27 cellular contexts compared by ENCODE assay signal in the genomic region with DNA sequence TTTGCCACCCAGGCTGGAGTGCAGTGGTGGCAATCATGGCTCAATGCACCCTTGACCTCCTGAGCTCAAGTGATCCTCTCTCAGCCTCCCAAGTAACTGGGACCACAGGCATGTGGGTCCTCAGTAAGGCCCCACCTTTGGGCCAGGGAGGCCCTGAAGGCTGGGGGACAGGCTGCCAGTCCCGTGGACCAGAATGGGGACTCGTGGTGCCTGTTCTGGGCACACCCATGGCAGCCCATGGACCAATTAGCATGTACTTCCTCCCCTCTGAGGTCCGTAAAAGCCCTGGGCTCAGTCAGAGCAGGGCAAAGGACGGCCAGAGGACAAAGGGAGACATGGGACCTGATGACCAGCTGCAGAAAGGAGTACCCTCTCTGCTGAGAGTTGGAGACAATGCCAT.
"Had no signal": no experiment of that assay in that cellular context is flagged by ENCODE, and none has a peak within 500 bp of the region (broad histone marks: within the 10 kb centered on the region; RNA-seq: fewer than 3 reads in every experiment).

No MANE protein-coding gene starts in this region.

- DNase-seq: stimulated activated CD4-positive, alpha-beta T cell treated with anti-CD3 and anti-CD28 coated beads, Interleukin-2, amount 100 ng/mL, for 48 hours; stimulated activated CD4-positive, alpha-beta T cell treated with anti-CD3 and anti-CD28 coated beads, Interleukin-4, amount 100 ng/mL, for 1 hour; stimulated activated CD4-positive, alpha-beta T cell treated with anti-CD3 and anti-CD28 coated beads, Interleukin-4, amount 100 ng/mL, for 24 hours; stimulated activated CD4-positive, alpha-beta T cell treated with anti-CD3 and anti-CD28 coated beads, Interleukin-4, amount 100 ng/mL, for 4 hours; stimulated activated CD8-positive, alpha-beta memory T cell treated with anti-CD3 and anti-CD28 coated beads, Interleukin-4, amount 100 ng/mL, for 48 hours; stimulated activated naive B cell treated with anti-CD40 and anti-IgM and Interleukin-4, amounts not matched to agents 10 μg/mL and 1 μg/mL and 100 μg/mL, for 72 hours; stimulated activated naive CD4-positive, alpha-beta T cell; stimulated activated naive CD4-positive, alpha-beta T cell treated with Interleukin-2 at 50 U/mL for 16 hours; stimulated activated naive CD8-positive, alpha-beta T cell treated with anti-CD3 and anti-CD28 coated beads, Interleukin-15, amount 100 ng/mL, for 72 hours; stimulated activated naive CD8-positive, alpha-beta T cell treated with anti-CD3 and anti-CD28 coated beads, Interleukin-15, Interleukin-2, amounts not matched to agents 100 U/mL and 50 U/mL, for 24 hours; stomach; substantia nigra; testis; thyroid gland; tibial artery; transverse colon; trophoblast cell; upper lobe of right lung; uterus had no signal

- H3K27ac ChIP-seq: stomach, suprapubic skin, testis, thoracic aorta, thyroid gland, tibial artery, tibial nerve, transverse colon, upper lobe of left lung, upper lobe of right lung, uterus, vagina had no signal

- H3K9me3 ChIP-seq: testis, thoracic aorta, thyroid gland, tibial artery, tibial nerve, upper lobe of right lung, uterus, vagina had no signal

- FAIRE-seq: urothelium cell line had no signal

- H3K4me3 ChIP-seq: stomach, suprapubic skin, testis, thoracic aorta, thyroid gland, tibial artery, tibial nerve, transverse colon, upper lobe of left lung, upper lobe of right lung, uterus, vagina had no signal

- H3K4me1 ChIP-seq: stomach, suprapubic skin, testis, thyroid gland, tibial artery, tibial nerve, transverse colon, upper lobe of left lung, upper lobe of right lung, uterus, vagina had no signal

- ATAC-seq: stimulated activated effector memory CD8-positive, alpha-beta T cell treated with anti-CD3 and anti-CD28 coated beads, Interleukin-12 subunit alpha, Interleukin-12 subunit beta, amount 100 ng/mL, for 72 hours; stimulated activated memory B cell treated with anti-CD40 and anti-IgM and Interleukin-4, amounts not matched to agents 10 μg/mL and 1 μg/mL and 100 μg/mL, for 72 hours; stimulated activated naive B cell treated with anti-CD40 and anti-IgM and Interleukin-4, amounts not matched to agents 10 μg/mL and 1 μg/mL and 100 μg/mL, for 72 hours; stimulated activated naive CD8-positive, alpha-beta T cell treated with anti-CD3 and anti-CD28 coated beads, Interleukin-15, amount 100 ng/mL, for 72 hours; stimulated activated naive CD8-positive, alpha-beta T cell treated with anti-CD3 and anti-CD28 coated beads, Interleukin-15, Interleukin-2, amounts not matched to agents 100 U/mL and 50 U/mL, for 24 hours; upper lobe of right lung had no signal

- H3K36me3 ChIP-seq: stomach, suprapubic skin, thoracic aorta, thyroid gland, tibial artery, tibial nerve, transverse colon, upper lobe of left lung, upper lobe of right lung, uterus, vagina had no signal

- H3K27me3 ChIP-seq: stomach, suprapubic skin, testis, thyroid gland, tibial artery, tibial nerve, transverse colon, upper lobe of left lung, upper lobe of right lung, uterus, vagina had no signal
